ENCODE assay signal across 19 cellular contexts in genomic region chr4:76997454-76997853, GRCh38. TPM values are rescaled to one million over a fixed set of nuclear protein-coding genes. Genes with fewer than 3 reads are reported as not detected.
A peak's percentile ranks its signal among the peaks of the same experiment; 100 is the strongest.
DNase-seq lines count a peak whose midpoint lies in the region; FAIRE-seq and TF ChIP-seq lines count a peak whose summit lies in the region.
"Had no signal": no experiment of that assay in that cellular context is flagged by ENCODE, and none has a peak within 500 bp of the region (broad histone marks: within the 10 kb centered on the region; RNA-seq: fewer than 3 reads in every experiment).

No MANE protein-coding gene starts in this region.

- no peak overlapping the region for H2BK120ac ChIP-seq in trophoblast cell (ENCODE audit: insufficient read depth, low read length, poor library complexity)

- H3K79me2 ChIP-seq in trophoblast cell (ENCODE audit: control insufficient read depth, insufficient read depth, low read length, poor library complexity): no peaks in the 10 kb centered on the region

- intact Hi-C loops in uterus (cut with DNase I; ENCODE audit: low total_unique reads): no loop called here

- H4K8ac ChIP-seq in trophoblast cell (ENCODE audit: low read depth, low read length): no peak overlapping the region

- H4K91ac ChIP-seq in trophoblast cell (ENCODE audit: low read depth, low read length): no peak overlapping the region

- TF ChIP-seq POLR2A in uterus (IDR thresholded peaks at IDR 0.05): no peak

- H3K27ac Mint-ChIP-seq in endothelial cell (ENCODE audit: unreplicated experiment): peak overlapping the region; percentile 52

- H3K4me3 Mint-ChIP-seq in endothelial cell (ENCODE audit: unreplicated experiment): no peak overlapping the region

- H3K36me3 Mint-ChIP-seq in endothelial cell (ENCODE audit: low read depth, unreplicated experiment): peaks cover 40% of the 10 kb centered on the region

- no peak overlapping the region for H3K9ac ChIP-seq in trophoblast cell (ENCODE audit: low read length)
- H3K9ac ChIP-seq: BLaER1 treated with 17β-estradiol and CSF1 and Interleukin-3, amounts not matched to agents 10 nM and 100 nM had no signal

- H3K79me1 ChIP-seq in trophoblast cell (ENCODE audit: low read length): peaks cover 2% of the 10 kb centered on the region

- H3K18ac ChIP-seq in trophoblast cell (ENCODE audit: low read length): no peak overlapping the region

- peak; percentile 27 for DNase-seq in DMS53 (lab: John Stamatoyannopoulos, UW)
- DNase-seq in DMS53 treated with DMSO at 0.1 percent for 48 hours (lab: John Stamatoyannopoulos, UW; ENCODE audit: unreplicated experiment): no peak
- DNase-seq in NCI-H446 treated with DMSO at 0.1 percent for 48 hours (lab: John Stamatoyannopoulos, UW): peak; percentile 44
- no peak for DNase-seq in endothelial cell (ENCODE audit: low spot score)
- DNase-seq in trophoblast cell: no peak
- DNase-seq in D721Med (ENCODE audit: insufficient read length, low spot score): no peak
- no peak for DNase-seq in activated T-cell treated with anti-CD3 and anti-CD28 coated beads, Interleukin-2, amount 50 U/mL, for 48 hours
- DNase-seq in uterus: no peak
- DNase-seq: DMS153, NCI-H1436 treated with DMSO at 0.1 percent for 48 hours, NCI-H2081 treated with DMSO at 0.1 percent for 48 hours, NCI-H345, NCI-H748 treated with DMSO at 0.1 percent for 48 hours, PC-9 had no signal

- H3K14ac ChIP-seq in trophoblast cell (ENCODE audit: low read length): no peak overlapping the region

- H3K4ac ChIP-seq in trophoblast cell (ENCODE audit: low read depth, low read length): no peak overlapping the region

- no peak overlapping the region for H3K23ac ChIP-seq in trophoblast cell (ENCODE audit: low read length)

- no peaks in the 10 kb centered on the region for H3K27me3 ChIP-seq in trophoblast cell (ENCODE audit: insufficient read depth, low read length)
- H3K27me3 ChIP-seq in uterus: no peaks in the 10 kb centered on the region
- H3K27me3 ChIP-seq: BLaER1 treated with 17β-estradiol and CSF1 and Interleukin-3, amounts not matched to agents 10 nM and 100 nM had no signal

- no peak overlapping the region for H2AK5ac ChIP-seq in trophoblast cell (ENCODE audit: low read length)

- H3K4me1 Mint-ChIP-seq in endothelial cell (ENCODE audit: unreplicated experiment): peaks cover 71% of the 10 kb centered on the region

- no peak overlapping the region for H2BK12ac ChIP-seq in trophoblast cell (ENCODE audit: low read length)

- H3K4me2 ChIP-seq in trophoblast cell (ENCODE audit: low read length): no peak overlapping the region
- H3K4me2 ChIP-seq: BLaER1 treated with 17β-estradiol and CSF1 and Interleukin-3, amounts not matched to agents 10 nM and 100 nM; PC-9 had no signal

- H3K4me1 ChIP-seq in trophoblast cell (ENCODE audit: control insufficient read depth in 1 of 2, insufficient read depth in 2 of 2, low read length in 2 of 2) (peaks cover 0 to 4% of the 10 kb centered on the region in 2 experiments), uterus (no peaks in the 10 kb centered on the region)

- H2BK5ac ChIP-seq in trophoblast cell (ENCODE audit: low read depth, low read length, poor library complexity): peak overlapping the region; percentile 12

- WGBS in trophoblast cell (ENCODE audit: extremely low coverage, insufficient coverage, insufficient read length): no CpG with 5 or more reads among the region's 4 CpGs

- H4K12ac ChIP-seq in trophoblast cell (ENCODE audit: low read depth, low read length): no peak overlapping the region

- no peak overlapping the region for H2AFZ ChIP-seq in trophoblast cell (ENCODE audit: insufficient read depth, low read length, poor library complexity)
- H2AFZ ChIP-seq: PC-9 had no signal

- H3K9me3 Mint-ChIP-seq in endothelial cell (ENCODE audit: unreplicated experiment): no peaks in the 10 kb centered on the region

- H3K36me3 ChIP-seq in trophoblast cell (ENCODE audit: control insufficient read depth in 1 of 2, insufficient read depth in 2 of 2, low read length in 2 of 2): peaks cover 6 to 13% of the 10 kb centered on the region in 2 experiments
- no peaks in the 10 kb centered on the region for H3K36me3 ChIP-seq in uterus

- TF ChIP-seq CTCF in endothelial cell (IDR thresholded peaks at IDR 0.05; ENCODE audit: unreplicated experiment) (no peak), D721Med (IDR thresholded peaks at IDR 0.05; ENCODE audit: insufficient read depth, missing control alignments) (no peak), uterus (IDR thresholded peaks at IDR 0.05) (no peak)

- no peak overlapping the region for H3K4me3 ChIP-seq in trophoblast cell (ENCODE audit: low read depth, low read length)
- H3K4me3 ChIP-seq in uterus: no peak overlapping the region
- H3K4me3 ChIP-seq: BLaER1 treated with 17β-estradiol and CSF1 and Interleukin-3, amounts not matched to agents 10 nM and 100 nM; HAP-1; PC-9; SK-N-MC had no signal

- H3K27ac ChIP-seq in trophoblast cell (ENCODE audit: low read depth, low read length) (peak overlapping the region; percentile 45), uterus (no peak overlapping the region)
- H3K27ac ChIP-seq: 22Rv1; BLaER1 treated with 17β-estradiol and CSF1 and Interleukin-3, amounts not matched to agents 10 nM and 100 nM; PC-9; SK-N-MC had no signal

- H3K9me3 ChIP-seq in trophoblast cell (ENCODE audit: insufficient read depth, low read depth, low read length) (peaks cover 1% of the 10 kb centered on the region), uterus (no peaks in the 10 kb centered on the region)
- H3K9me3 ChIP-seq: BLaER1 treated with 17β-estradiol and CSF1 and Interleukin-3, amounts not matched to agents 10 nM and 100 nM; HAP-1 had no signal

- FAIRE-seq in D721Med (lab: Jason Lieb, UNC): no peak
- FAIRE-seq: GM18507 had no signal

- H3K27me3 Mint-ChIP-seq in endothelial cell (ENCODE audit: unreplicated experiment): peaks cover 4% of the 10 kb centered on the region

RNA-seq across cellular contexts. Expression of gene SEPTIN11, which starts 47.9 kb away (rescaled TPM):
- total RNA-seq in endothelial cell (ENCODE audit: unreplicated experiment) (331 TPM), uterus (100 to 1,000 TPM in 1 of 4 donors, 10 to 100 TPM in 3; 49.4 to 317 (median 88.1) TPM)
- 151 and 154 TPM in 2 replicates for polyA plus RNA-seq in trophoblast cell (2013)

Comparison
In these comparisons a context has a peak if more than half of its experiments do, and no peak if none do; other contexts are left out.
1. DNase-seq: peak in DMS53 (single experiment) and NCI-H446 treated with DMSO at 0.1 percent for 48 hours (single experiment); none in DMS53 treated with DMSO at 0.1 percent for 48 hours (single experiment), endothelial cell (single experiment), trophoblast cell (0 of 2), D721Med (single experiment), activated T-cell treated with anti-CD3 and anti-CD28 coated beads, Interleukin-2, amount 50 U/mL, for 48 hours (0 of 2) and uterus (0 of 2).